In genomic region chr3:98521897-98522537, GRCh38 we compare ENCODE assay signal across 8 cellular contexts. TPM values are rescaled to one million over a fixed set of nuclear protein-coding genes. Genes with fewer than 3 reads are reported as not detected.
DNase-seq lines count a peak whose midpoint lies in the region; ATAC-seq and TF ChIP-seq lines count a peak whose summit lies in the region.

No MANE protein-coding gene starts in this region.

- TF ChIP-seq CTCF in adrenal gland (IDR thresholded peaks at IDR 0.05) (no peak), left ventricle myocardium inferior (IDR thresholded peaks at IDR 0.05; ENCODE audit: borderline replicate concordance) (no peak), psoas muscle (IDR thresholded peaks at IDR 0.05) (no peak)

- H3K9ac ChIP-seq in SK-N-MC (ENCODE audit: insufficient read length) = peak overlapping the region; percentile 81

- in situ Hi-C loops in Caki2 (cut with HindIII; ENCODE audit: low pct_unique_long_range_greater_than_20kb, low sequenced_read_pairs) = no loop called here

- TF ChIP-seq POLR2A in adrenal gland (IDR thresholded peaks at IDR 0.05) = no peak

- WGBS in adrenal gland, 4 donors = 1% methylated on average over 16 of the region's 16 CpGs
- WGBS in psoas muscle, 3 donors = 0 to 1% (median 1%) methylated on average over 16 of the region's 16 CpGs

- DNase-seq in Caki2 (ENCODE audit: low read depth) (peak; percentile 46), HS-27A (ENCODE audit: low read depth) (peak; percentile 64), SK-N-MC (ENCODE audit: low read depth, low spot score) (no peak), adrenal gland (peak; percentile 46 to 78 (median 68)), left ventricle myocardium inferior (no peak), psoas muscle (peak; percentile 26 to 52), NCI-H1930 (lab: John Stamatoyannopoulos, UW) (no peak)

- H3K4me1 ChIP-seq in adrenal gland (replicated peaks in 1 of 2) (peaks cover 0 to 18% of the 10 kb centered on the region in 2 donors), left ventricle myocardium inferior (peaks cover 50% of the 10 kb centered on the region), psoas muscle (peaks cover 29% of the 10 kb centered on the region)

- no peaks in the 10 kb centered on the region for H3K27me3 ChIP-seq in adrenal gland
- H3K27me3 ChIP-seq in left ventricle myocardium inferior (ENCODE audit: low read depth) = no peaks in the 10 kb centered on the region
- no peaks in the 10 kb centered on the region for H3K27me3 ChIP-seq in psoas muscle (ENCODE audit: insufficient read depth in 3 of 3, low read length in 2 of 3)

- H3K27ac ChIP-seq in SK-N-MC = no peak overlapping the region
- peak overlapping the region; percentile 84 to 98 (median 88) for H3K27ac ChIP-seq in adrenal gland
- peak overlapping the region; percentile 99 for H3K27ac ChIP-seq in left ventricle myocardium inferior (replicated peaks)
- H3K27ac ChIP-seq in psoas muscle = peak overlapping the region; percentile 96

- H3K9me3 ChIP-seq in SK-N-MC (ENCODE audit: low read depth, low read length) (no peaks in the 10 kb centered on the region), adrenal gland (replicated peaks in 1 of 3) (no peaks in the 10 kb centered on the region), left ventricle myocardium inferior (replicated peaks) (no peaks in the 10 kb centered on the region), psoas muscle (no peaks in the 10 kb centered on the region)

- H3K36me3 ChIP-seq in SK-N-MC (ENCODE audit: insufficient read depth, low read length) (peaks cover 37% of the 10 kb centered on the region), adrenal gland (replicated peaks in 1 of 2) (peaks cover 0 to 8% of the 10 kb centered on the region in 2 donors), left ventricle myocardium inferior (peaks cover 33% of the 10 kb centered on the region), psoas muscle (ENCODE audit: insufficient read depth in 1 of 2, low read depth in 1 of 2) (peaks cover 8 to 40% of the 10 kb centered on the region in 2 donors)

- peak overlapping the region; percentile 94 for H3K4me3 ChIP-seq in SK-N-MC
- H3K4me3 ChIP-seq in adrenal gland = peak overlapping the region; percentile 6 to 78 (median 30)
- H3K4me3 ChIP-seq in left ventricle myocardium inferior = peak overlapping the region; percentile 89
- peak overlapping the region; percentile 87 for H3K4me3 ChIP-seq in psoas muscle

- intact Hi-C loops in adrenal gland (cut with DNase I) (no loop called here), left ventricle myocardium inferior (cut with micrococcal nuclease) (loop anchor here (5.0 kb wide), 1 partner anchor 70 kb away; the partner anchor contains the start of gene CPOX), psoas muscle (cut with DNase I) (no loop called here)

- ATAC-seq in GM21381 (IDR thresholded peaks at IDR 0.05; ENCODE audit: unreplicated experiment) = peak; percentile 39
- ATAC-seq in psoas muscle = peak; percentile 53 to 75 (median 69)

RNA-seq across cellular contexts. Expression of gene CLDND1, which starts 0.7 kb away (rescaled TPM):
- 44.4 and 46.5 TPM in 2 replicates for total RNA-seq in Caki2 (2014; rRNA removed; shearing (Covaris generic); ENCODE audit: low replicate concordance)
- total RNA-seq in adrenal gland = 100 to 1,000 TPM in 1 of 8 donors, 10 to 100 TPM in 7; 45.3 to 112 (median 64.2) TPM
- 10 to 100 TPM; 52.7 to 88.5 (median 61.8) TPM for polyA plus RNA-seq in adrenal gland
- 69.9 TPM for total RNA-seq in left ventricle myocardium inferior
- 10 to 100 TPM; 48.1 to 71.1 (median 57.1) TPM for total RNA-seq in psoas muscle
- polyA plus RNA-seq in psoas muscle = 10 to 100 TPM; 50.8 to 78.9 (median 77.5) TPM

RNA-seq across cellular contexts. Expression of gene GPR15, which starts 9.8 kb away (rescaled TPM):
- total RNA-seq in Caki2 (2014; rRNA removed; shearing (Covaris generic); ENCODE audit: low replicate concordance) = not detected in 2 replicates
- total RNA-seq in adrenal gland (under 1 TPM in 2 of 8 donors, not detected in 6; 0.14 to 0.39 TPM), left ventricle myocardium inferior (not detected), psoas muscle (not detected)
- polyA plus RNA-seq in adrenal gland (not detected), psoas muscle (not detected)

RNA-seq across cellular contexts. Expression of gene OR5K2, which starts 24.5 kb away (rescaled TPM):
- not detected in 2 replicates for total RNA-seq in Caki2 (2014; rRNA removed; shearing (Covaris generic); ENCODE audit: low replicate concordance)
- total RNA-seq in adrenal gland = not detected
- not detected for polyA plus RNA-seq in adrenal gland
- total RNA-seq in left ventricle myocardium inferior = not detected
- total RNA-seq in psoas muscle = not detected
- polyA plus RNA-seq in psoas muscle = not detected

RNA-seq across cellular contexts. Expression of gene OR5K1, which starts 59.0 kb away (rescaled TPM):
- not detected in 2 replicates for total RNA-seq in Caki2 (2014; rRNA removed; shearing (Covaris generic); ENCODE audit: low replicate concordance)
- total RNA-seq in adrenal gland = not detected
- not detected for polyA plus RNA-seq in adrenal gland
- total RNA-seq in left ventricle myocardium inferior = not detected
- total RNA-seq in psoas muscle = not detected
- not detected for polyA plus RNA-seq in psoas muscle

Comparison
In these comparisons a context has a peak if more than half of its experiments do, and no peak if none do; other contexts are left out.
1. DNase-seq: peak in Caki2 (single experiment), HS-27A (single experiment), adrenal gland (7 of 7) and psoas muscle (2 of 2); none in SK-N-MC (single experiment), left ventricle myocardium inferior (single experiment) and NCI-H1930 (0 of 2).
2. H3K4me3 ChIP-seq: peak in every context shown above with its lines; median percentile 94 in SK-N-MC; 89 in left ventricle myocardium inferior; 87 in psoas muscle; 30 in adrenal gland.